In the genomic region with DNA sequence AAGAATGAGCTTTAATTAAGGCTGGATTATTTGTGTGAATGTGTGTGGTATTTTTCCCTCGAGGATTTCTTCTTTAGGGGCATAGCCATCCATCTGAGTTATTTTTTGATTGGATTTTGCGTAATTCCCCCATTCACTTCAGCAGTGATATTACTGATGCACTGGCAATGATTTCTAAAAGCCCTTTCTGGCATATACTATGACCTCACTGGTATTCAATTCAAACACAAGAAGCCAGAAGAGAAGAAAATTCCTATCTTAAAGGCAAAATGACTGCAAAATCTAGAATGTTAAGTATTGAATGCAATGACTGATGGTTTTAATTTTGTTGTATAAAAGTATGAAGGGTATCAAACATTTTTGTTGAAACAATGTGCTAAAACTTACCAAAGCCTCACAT, we compare ENCODE assay signal across 1 cellular context.
TF ChIP-seq lines count a peak whose summit lies in the region.

No MANE protein-coding gene starts in this region.

TF ChIP-seq in GM23338, 12 proteins besides CTCF, POLR2A, EP300 and RAD21 (continued from another document):
- TF ChIP-seq, protein P1, sequence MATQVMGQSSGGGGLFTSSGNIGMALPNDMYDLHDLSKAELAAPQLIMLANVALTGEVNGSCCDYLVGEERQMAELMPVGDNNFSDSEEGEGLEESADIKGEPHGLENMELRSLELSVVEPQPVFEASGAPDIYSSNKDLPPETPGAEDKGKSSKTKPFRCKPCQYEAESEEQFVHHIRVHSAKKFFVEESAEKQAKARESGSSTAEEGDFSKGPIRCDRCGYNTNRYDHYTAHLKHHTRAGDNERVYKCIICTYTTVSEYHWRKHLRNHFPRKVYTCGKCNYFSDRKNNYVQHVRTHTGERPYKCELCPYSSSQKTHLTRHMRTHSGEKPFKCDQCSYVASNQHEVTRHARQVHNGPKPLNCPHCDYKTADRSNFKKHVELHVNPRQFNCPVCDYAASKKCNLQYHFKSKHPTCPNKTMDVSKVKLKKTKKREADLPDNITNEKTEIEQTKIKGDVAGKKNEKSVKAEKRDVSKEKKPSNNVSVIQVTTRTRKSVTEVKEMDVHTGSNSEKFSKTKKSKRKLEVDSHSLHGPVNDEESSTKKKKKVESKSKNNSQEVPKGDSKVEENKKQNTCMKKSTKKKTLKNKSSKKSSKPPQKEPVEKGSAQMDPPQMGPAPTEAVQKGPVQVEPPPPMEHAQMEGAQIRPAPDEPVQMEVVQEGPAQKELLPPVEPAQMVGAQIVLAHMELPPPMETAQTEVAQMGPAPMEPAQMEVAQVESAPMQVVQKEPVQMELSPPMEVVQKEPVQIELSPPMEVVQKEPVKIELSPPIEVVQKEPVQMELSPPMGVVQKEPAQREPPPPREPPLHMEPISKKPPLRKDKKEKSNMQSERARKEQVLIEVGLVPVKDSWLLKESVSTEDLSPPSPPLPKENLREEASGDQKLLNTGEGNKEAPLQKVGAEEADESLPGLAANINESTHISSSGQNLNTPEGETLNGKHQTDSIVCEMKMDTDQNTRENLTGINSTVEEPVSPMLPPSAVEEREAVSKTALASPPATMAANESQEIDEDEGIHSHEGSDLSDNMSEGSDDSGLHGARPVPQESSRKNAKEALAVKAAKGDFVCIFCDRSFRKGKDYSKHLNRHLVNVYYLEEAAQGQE (IDR thresholded peaks at IDR 0.05; ENCODE audit: unreplicated experiment), result no peak
- TF ChIP-seq EZH2phosphoT487 (IDR thresholded peaks at IDR 0.05; ENCODE audit: unreplicated experiment) (no peak), ZNF331 (CRISPR knock-in tag; IDR thresholded peaks at IDR 0.05; ENCODE audit: low read depth) (no peak), ZNF114 (CRISPR knock-in tag; IDR thresholded peaks at IDR 0.05) (no peak), NANOG (IDR thresholded peaks at IDR 0.05; ENCODE audit: borderline replicate concordance) (no peak), JUNB (IDR thresholded peaks at IDR 0.05; ENCODE audit: unreplicated experiment) (no peak)
- TF ChIP-seq, protein P2, sequence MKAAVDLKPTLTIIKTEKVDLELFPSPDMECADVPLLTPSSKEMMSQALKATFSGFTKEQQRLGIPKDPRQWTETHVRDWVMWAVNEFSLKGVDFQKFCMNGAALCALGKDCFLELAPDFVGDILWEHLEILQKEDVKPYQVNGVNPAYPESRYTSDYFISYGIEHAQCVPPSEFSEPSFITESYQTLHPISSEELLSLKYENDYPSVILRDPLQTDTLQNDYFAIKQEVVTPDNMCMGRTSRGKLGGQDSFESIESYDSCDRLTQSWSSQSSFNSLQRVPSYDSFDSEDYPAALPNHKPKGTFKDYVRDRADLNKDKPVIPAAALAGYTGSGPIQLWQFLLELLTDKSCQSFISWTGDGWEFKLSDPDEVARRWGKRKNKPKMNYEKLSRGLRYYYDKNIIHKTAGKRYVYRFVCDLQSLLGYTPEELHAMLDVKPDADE (IDR thresholded peaks at IDR 0.05), result no peak
TF ChIP-seq in GM23338: peak in this region for 0.
